In the genomic region with DNA sequence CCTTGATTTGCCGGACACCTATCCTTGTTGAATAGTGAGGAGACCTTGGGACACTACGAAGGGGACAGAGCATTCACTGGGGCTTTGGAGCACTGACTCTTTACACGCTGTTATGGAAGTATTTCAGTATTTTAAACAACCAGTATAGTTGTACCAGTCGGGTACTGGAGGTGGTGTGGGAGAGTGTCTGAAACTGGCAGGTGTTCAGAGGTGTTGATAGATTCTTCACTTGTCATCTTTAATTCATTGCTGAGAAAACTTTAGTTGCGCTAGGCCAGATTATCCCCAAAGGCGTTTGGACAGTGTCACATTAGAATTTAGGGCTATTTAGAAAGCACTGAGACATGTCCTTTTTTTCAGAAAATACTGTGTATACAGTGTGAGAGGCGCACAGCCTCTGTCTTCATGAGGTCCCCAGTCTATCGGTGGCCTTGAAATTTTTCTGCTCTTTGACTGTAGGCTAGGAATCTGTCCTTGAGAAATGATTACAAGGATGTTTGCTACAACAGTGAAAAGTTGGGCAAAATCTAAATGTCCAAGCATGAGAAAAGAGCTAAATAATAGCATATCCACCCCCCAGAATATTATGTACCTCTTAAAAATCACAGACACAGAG, we compare ENCODE assay signal across 23 cellular contexts.
DNase-seq lines count a peak whose midpoint lies in the region; ATAC-seq and TF ChIP-seq lines count a peak whose summit lies in the region.
"Had no signal": no experiment of that assay in that cellular context is flagged by ENCODE, and none has a peak within 500 bp of the region (broad histone marks: within the 10 kb centered on the region; RNA-seq: fewer than 3 reads in every experiment).

No MANE protein-coding gene starts in this region.

- no peak overlapping the region for H4K91ac ChIP-seq in mesenchymal stem cell (ENCODE audit: low read length)

- H3K4ac ChIP-seq in mesenchymal stem cell (ENCODE audit: low read depth in 1 of 2, low read length in 2 of 2), result no peak overlapping the region

- no peaks in the 10 kb centered on the region for H3K9me2 ChIP-seq in PC-9 (ENCODE audit: insufficient read depth)

- no peak overlapping the region for H3K14ac ChIP-seq in mesenchymal stem cell (ENCODE audit: low read length in 2 of 2)

- 0 out of 2 replicates have a peak overlapping the region, but pooled peaks have one; percentile 9 for H3K27ac ChIP-seq in PC-9
- no peak overlapping the region for H3K27ac ChIP-seq in mesenchymal stem cell (ENCODE audit: low read length, poor library complexity, severe bottlenecking)
- peak overlapping the region; percentile 87 for H3K27ac ChIP-seq in skeletal muscle tissue (ENCODE audit: low read depth, low read length)
- H3K27ac ChIP-seq: 22Rv1, SK-N-MC had no signal

- no peak overlapping the region for H3K18ac ChIP-seq in mesenchymal stem cell (ENCODE audit: low read depth in 1 of 2, low read length in 2 of 2)

- H3K4me2 ChIP-seq in PC-9 (no peak overlapping the region), mesenchymal stem cell (ENCODE audit: low read length, poor library complexity, severe bottlenecking) (no peak overlapping the region)

- CTCF ChIA-PET in PC-9 (lab: Charles Lee), result no interaction called here

- TF ChIP-seq CTCF in PC-9 (conservative IDR thresholded peaks at IDR 0.05), result no peak

- no peak overlapping the region for H3K4me3 ChIP-seq in PC-9
- no peak overlapping the region for H3K4me3 ChIP-seq in mesenchymal stem cell (ENCODE audit: insufficient read depth in 1 of 2, low read depth in 1 of 2, low read length in 2 of 2)
- no peak overlapping the region for H3K4me3 ChIP-seq in skeletal muscle tissue (ENCODE audit: low read length in 3 of 3)
- H3K4me3 ChIP-seq: HAP-1, SK-N-MC had no signal

- H3K9me3 ChIP-seq in PC-9 (ENCODE audit: insufficient read depth, low read depth) (no peaks in the 10 kb centered on the region), mesenchymal stem cell (ENCODE audit: control insufficient read depth, low read length) (no peaks in the 10 kb centered on the region), skeletal muscle tissue (ENCODE audit: control insufficient read depth in 3 of 3, low read length in 3 of 3) (no peaks in the 10 kb centered on the region)
- H3K9me3 ChIP-seq: HAP-1 had no signal

- H3K27me3 ChIP-seq in PC-9 (ENCODE audit: insufficient read depth, low read depth) (no peaks in the 10 kb centered on the region), mesenchymal stem cell (ENCODE audit: control insufficient read depth in 1 of 2, insufficient read depth in 1 of 2, low read length in 2 of 2) (no peaks in the 10 kb centered on the region), skeletal muscle tissue (ENCODE audit: control insufficient read depth in 3 of 3, insufficient read depth in 3 of 3, low read length in 3 of 3) (no peaks in the 10 kb centered on the region)

- peak overlapping the region; percentile 6 for H2AK5ac ChIP-seq in mesenchymal stem cell (ENCODE audit: low read length, severe bottlenecking)

- H3K9ac ChIP-seq in mesenchymal stem cell (ENCODE audit: low read length) (no peak overlapping the region), skeletal muscle tissue (ENCODE audit: low read depth in 1 of 3, low read length in 3 of 3) (peak overlapping the region; percentile 24 to 79 (median 35))

- no TSS peak for BruUV-seq in PC-9 (replicated peaks; lab: Mats Ljungman, UMichigan)

- H4K20me1 ChIP-seq in PC-9 (ENCODE audit: insufficient read depth), result peaks cover 6% of the 10 kb centered on the region

- H4K8ac ChIP-seq in mesenchymal stem cell (ENCODE audit: low read length), result peak overlapping the region; percentile 20

- no peak overlapping the region for H2AFZ ChIP-seq in PC-9
- no peak overlapping the region for H2AFZ ChIP-seq in mesenchymal stem cell (ENCODE audit: low read depth, low read length)

- H3K4me1 ChIP-seq in PC-9 (replicated peaks; ENCODE audit: insufficient read depth), result peaks cover 23% of the 10 kb centered on the region
- peaks cover 17% of the 10 kb centered on the region for H3K4me1 ChIP-seq in mesenchymal stem cell (ENCODE audit: control insufficient read depth, insufficient read depth, low read depth, low read length)
- peaks cover 37 to 56% (median 40%) of the 10 kb centered on the region in 3 donors for H3K4me1 ChIP-seq in skeletal muscle tissue (ENCODE audit: control insufficient read depth in 3 of 3, insufficient read depth in 3 of 3, low read length in 3 of 3)

- ATAC-seq in GM18858 (IDR thresholded peaks at IDR 0.05; ENCODE audit: unreplicated experiment), result no peak
- ATAC-seq: activated CD8-positive, alpha-beta T cell treated with anti-CD3 and anti-CD28 coated beads for 36 hours; stimulated activated effector memory CD8-positive, alpha-beta T cell treated with anti-CD3 and anti-CD28 coated beads, Interleukin-12 subunit alpha, Interleukin-12 subunit beta, amount 100 ng/mL, for 72 hours had no signal

- no peak overlapping the region for H2BK120ac ChIP-seq in mesenchymal stem cell (ENCODE audit: low read depth, low read length)

- peaks cover 16% of the 10 kb centered on the region for H3K79me1 ChIP-seq in mesenchymal stem cell (replicated peaks; ENCODE audit: low read length, poor library complexity, severe bottlenecking)

- no peak overlapping the region for H2BK15ac ChIP-seq in mesenchymal stem cell (ENCODE audit: low read depth, poor library complexity, severe bottlenecking)

- no peak overlapping the region for H2BK5ac ChIP-seq in mesenchymal stem cell (ENCODE audit: low read depth, low read length, poor library complexity, severe bottlenecking)

- intact Hi-C loops in PC-9 (cut with micrococcal nuclease; ENCODE audit: unreplicated experiment), result no loop called here

- H3K36me3 ChIP-seq in PC-9 (ENCODE audit: low read depth), result no peaks in the 10 kb centered on the region
- H3K36me3 ChIP-seq in mesenchymal stem cell (ENCODE audit: control insufficient read depth in 1 of 2, insufficient read depth in 2 of 2, low read depth in 1 of 2, low read length in 2 of 2), result peaks cover 2 to 8% of the 10 kb centered on the region in 2 experiments
- no peaks in the 10 kb centered on the region for H3K36me3 ChIP-seq in skeletal muscle tissue (ENCODE audit: control insufficient read depth in 3 of 3, insufficient read depth in 3 of 3, low read length in 3 of 3)
- H3K36me3 ChIP-seq: HAP-1 had no signal

- no peak overlapping the region for H3K23ac ChIP-seq in mesenchymal stem cell (ENCODE audit: low read length in 2 of 2)

- 93% methylated on average over 8 of the region's 8 CpGs for WGBS in mesenchymal stem cell

- peaks cover 94% of the 10 kb centered on the region for H3K79me2 ChIP-seq in PC-9 (ENCODE audit: low read depth)

- DNase-seq in NCI-H510A treated with DMSO at 0.1 percent for 48 hours (lab: John Stamatoyannopoulos, UW) (peak; percentile 21), NCI-H510A (lab: John Stamatoyannopoulos, UW) (no peak), PC-9 (no peak), mesenchymal stem cell (no peak), NCI-H2196 treated with DMSO at 0.1 percent for 48 hours (lab: John Stamatoyannopoulos, UW; ENCODE audit: unreplicated experiment) (no peak), HPDE6-E6E7 (ENCODE audit: extremely low spot score) (no peak)
- DNase-seq: activated CD4-positive, alpha-beta T cell treated with anti-CD3 and anti-CD28 coated beads for 1 hour; activated CD8-positive, alpha-beta T cell treated with anti-CD3 and anti-CD28 coated beads for 36 hours; activated T-cell treated with anti-CD3 and anti-CD28 coated beads for 4 hours; Calu3; foreskin fibroblast; Kasumi-1; naive B cell; NCI-H1048; NCI-H2171 treated with DMSO at 0.1 percent for 48 hours; occipital lobe; stimulated activated CD4-positive, alpha-beta T cell treated with anti-CD3 and anti-CD28 coated beads, Interleukin-4, amount 100 ng/mL, for 24 hours had no signal

- no peak overlapping the region for H2BK12ac ChIP-seq in mesenchymal stem cell (ENCODE audit: low read length in 2 of 2)

- peaks cover 16% of the 10 kb centered on the region for H3F3A ChIP-seq in PC-9 (ENCODE audit: insufficient read depth, low read depth)

- POLR2A ChIA-PET in PC-9 (lab: Charles Lee; ENCODE audit: unreplicated experiment), result no interaction called here
